2 cellular contexts compared by ENCODE assay signal in genomic region chr10:23192396-23192740, GRCh38.
TF ChIP-seq lines count a peak whose summit lies in the region.

No MANE protein-coding gene starts in this region.

TF ChIP-seq in H1, 55 proteins besides CTCF, POLR2A, EP300 and RAD21:
- no peak for TF ChIP-seq SIN3A (conservative IDR thresholded peaks at IDR 0.05 in 1 of 2, IDR thresholded peaks at IDR 0.05 in 1 of 2; ENCODE audit: low read depth in 1 of 2, low read length in 2 of 2)
- no peak for TF ChIP-seq CHD1 (IDR thresholded peaks at IDR 0.05; ENCODE audit: low read depth, low read length)
- no peak for TF ChIP-seq TEAD4 (IDR thresholded peaks at IDR 0.05; ENCODE audit: low read depth, low read length)
- 0 out of 2 replicates have a peak, but pooled peaks have one; percentile 23 for TF ChIP-seq RBBP5 (IDR thresholded peaks at IDR 0.05; ENCODE audit: borderline replicate concordance, low read depth, low read length)
- peak; percentile 13 for TF ChIP-seq EZH2 (IDR thresholded peaks at IDR 0.05; ENCODE audit: low read depth, low read length, severe bottlenecking)

TF ChIP-seq in neural cell, 6 proteins besides CTCF, POLR2A, EP300 and RAD21:
- TF ChIP-seq POLR2AphosphoS5 (IDR thresholded peaks at IDR 0.05) = no peak
- no peak for TF ChIP-seq MXI1 (conservative IDR thresholded peaks at IDR 0.05; ENCODE audit: poor library complexity, severe bottlenecking)
- TF ChIP-seq SMC3 (conservative IDR thresholded peaks at IDR 0.05; ENCODE audit: poor library complexity) = no peak
- no peak for TF ChIP-seq TAF1 (IDR thresholded peaks at IDR 0.05; ENCODE audit: low read depth)
- TF ChIP-seq EZH2 (IDR thresholded peaks at IDR 0.05; ENCODE audit: borderline replicate concordance, insufficient read depth, low read length, poor library complexity, severe bottlenecking) = no peak
- no peak for TF ChIP-seq REST (IDR thresholded peaks at IDR 0.05; ENCODE audit: borderline replicate concordance)
TF ChIP-seq in neural cell: peak in this region for 0.
